Comparison of ENCODE assay signal across 8 cellular contexts in genomic region chr11:561148-562003, GRCh38. TPM values are rescaled to one million over a fixed set of nuclear protein-coding genes. Genes with fewer than 3 reads are reported as not detected.
DNase-seq lines count a peak whose midpoint lies in the region; ATAC-seq and TF ChIP-seq lines count a peak whose summit lies in the region.

No MANE protein-coding gene starts in this region.

- TF ChIP-seq POLR2A in right lobe of liver (IDR thresholded peaks at IDR 0.05) = peak; percentile 81

- H3K9me3 Mint-ChIP-seq in activated naive CD4-positive, alpha-beta T cell treated with anti-CD3 and anti-CD28 coated beads for 36 hours = no peaks in the 10 kb centered on the region
- H3K9me3 Mint-ChIP-seq in type B pancreatic cell = no peaks in the 10 kb centered on the region

- peaks cover 3% of the 10 kb centered on the region for H3K36me3 Mint-ChIP-seq in activated naive CD4-positive, alpha-beta T cell treated with anti-CD3 and anti-CD28 coated beads for 36 hours (ENCODE audit: low read depth)
- H3K36me3 Mint-ChIP-seq in type B pancreatic cell = no peaks in the 10 kb centered on the region

- H3K9me3 ChIP-seq in right lobe of liver = no peaks in the 10 kb centered on the region

- peaks cover 12% of the 10 kb centered on the region for H3K4me1 Mint-ChIP-seq in activated naive CD4-positive, alpha-beta T cell treated with anti-CD3 and anti-CD28 coated beads for 36 hours (ENCODE audit: low read depth)
- H3K4me1 Mint-ChIP-seq in type B pancreatic cell (ENCODE audit: unreplicated experiment) = peaks cover 5% of the 10 kb centered on the region

- peak; percentile 11 for ATAC-seq in HG02763 (IDR thresholded peaks at IDR 0.05; ENCODE audit: unreplicated experiment)
- peak; percentile 55 to 63 (median 62) for ATAC-seq in right lobe of liver

- H3K27me3 Mint-ChIP-seq in activated naive CD4-positive, alpha-beta T cell treated with anti-CD3 and anti-CD28 coated beads for 36 hours (ENCODE audit: low read depth) = peaks cover 2% of the 10 kb centered on the region
- peaks cover 16% of the 10 kb centered on the region for H3K27me3 Mint-ChIP-seq in type B pancreatic cell

- H3K36me3 ChIP-seq in brain microvascular endothelial cell (replicated peaks) (no peaks in the 10 kb centered on the region), right lobe of liver (peaks cover 0 to 6% (median 2%) of the 10 kb centered on the region in 4 donors)

- intact Hi-C loops in activated naive CD4-positive, alpha-beta T cell treated with anti-CD3 and anti-CD28 coated beads for 36 hours (cut with micrococcal nuclease) = loop anchor here (2.0 to 5.0 kb wide), 4 partner anchors 51 to 236 kb away; partner anchors contain the start of genes DEAF1, RNH1, SLC25A22 and TMEM80
- intact Hi-C loops in right lobe of liver (cut with DNase I) = no loop called here

- no peak overlapping the region for H3K27ac Mint-ChIP-seq in activated naive CD4-positive, alpha-beta T cell treated with anti-CD3 and anti-CD28 coated beads for 36 hours
- peak overlapping the region; percentile 94 for H3K27ac Mint-ChIP-seq in type B pancreatic cell

- H3K27me3 ChIP-seq in brain microvascular endothelial cell (replicated peaks) = peaks cover 19% of the 10 kb centered on the region
- no peaks in the 10 kb centered on the region for H3K27me3 ChIP-seq in right lobe of liver

- peaks cover 0 to 21% (median 8%) of the 10 kb centered on the region in 4 donors for H3K4me1 ChIP-seq in right lobe of liver

- in situ Hi-C loops in brain microvascular endothelial cell (cut with HindIII; ENCODE audit: low pct_ligation_motif_present, low sequenced_read_pairs) = no loop called here

- H3K4me3 Mint-ChIP-seq in activated naive CD4-positive, alpha-beta T cell treated with anti-CD3 and anti-CD28 coated beads for 36 hours = peak overlapping the region; percentile 84
- peak overlapping the region; percentile 93 for H3K4me3 Mint-ChIP-seq in type B pancreatic cell

- 0% methylated on average over 1 of the region's 67 CpGs for WGBS in right lobe of liver (ENCODE audit: insufficient coverage, low coverage, low lambda C conversion rate, missing lambda C conversion rate)

- no peak for TF ChIP-seq CTCF in brain microvascular endothelial cell (IDR thresholded peaks at IDR 0.05; ENCODE audit: low read depth, low read length, missing control alignments)
- TF ChIP-seq CTCF in right lobe of liver (IDR thresholded peaks at IDR 0.05) = no peak
- TF ChIP-seq CTCF in type B pancreatic cell (conservative IDR thresholded peaks at IDR 0.05) = no peak

- H3K4me3 ChIP-seq in brain microvascular endothelial cell (ENCODE audit: low read depth, low read length) = peak overlapping the region; percentile 54
- peak overlapping the region; percentile 83 to 100 (median 84) for H3K4me3 ChIP-seq in right lobe of liver

- CTCF ChIA-PET in activated naive CD4-positive, alpha-beta T cell treated with anti-CD3 and anti-CD28 coated beads for 36 hours (lab: Charles Lee) = no interaction called here

- DNase-seq in activated naive CD4-positive, alpha-beta T cell treated with anti-CD3 and anti-CD28 coated beads for 36 hours = no peak
- DNase-seq in activated naive CD4-positive, alpha-beta T cell treated with anti-CD3 and anti-CD28 coated beads, Interleukin-2, amount 50 U/mL, for 16 hours = no peak
- DNase-seq in NCI-H2029 treated with DMSO at 0.1 percent for 48 hours (lab: John Stamatoyannopoulos, UW) = peak; percentile 5
- DNase-seq in brain microvascular endothelial cell = no peak
- DNase-seq in right lobe of liver = peak; percentile 84 to 90 (median 85)
- no peak for DNase-seq in type B pancreatic cell (ENCODE audit: extremely low spot score, unreplicated experiment)
- DNase-seq in activated CD4-positive, alpha-beta T cell treated with anti-CD3 and anti-CD28 coated beads for 4 hours = no peak

- no peak overlapping the region for H3K27ac ChIP-seq in brain microvascular endothelial cell
- H3K27ac ChIP-seq in right lobe of liver = peak overlapping the region in 2 of 3 donors; percentile 62 to 77

RNA-seq across cellular contexts. Expression of gene RASSF7, which starts 0.6 kb away (rescaled TPM):
- total RNA-seq in activated naive CD4-positive, alpha-beta T cell treated with anti-CD3 and anti-CD28 coated beads for 36 hours = 1 to 10 TPM; 8.3 to 9.9 TPM
- 10 to 100 TPM; 20.5 to 61.1 (median 39.5) TPM for total RNA-seq in right lobe of liver
- total RNA-seq in type B pancreatic cell (ENCODE audit: low replicate concordance) = 35.7 and 75.8 TPM in 2 replicates

RNA-seq across cellular contexts. Expression of gene LMNTD2, which starts 0.8 kb away (rescaled TPM):
- 1 to 10 TPM; 4.5 to 5.2 TPM for total RNA-seq in activated naive CD4-positive, alpha-beta T cell treated with anti-CD3 and anti-CD28 coated beads for 36 hours
- 10 to 100 TPM in 1 of 6 experiments, 1 to 10 TPM in 5; 4.7 to 14.7 (median 7.9) TPM for total RNA-seq in right lobe of liver
- total RNA-seq in type B pancreatic cell (ENCODE audit: low replicate concordance) = 6.7 and 7.2 TPM in 2 replicates

RNA-seq across cellular contexts. Expression of gene PHRF1, which starts 14.9 kb away (rescaled TPM):
- total RNA-seq in activated naive CD4-positive, alpha-beta T cell treated with anti-CD3 and anti-CD28 coated beads for 36 hours = 10 to 100 TPM; 25.6 to 26.1 TPM
- 10 to 100 TPM; 15.4 to 21.9 (median 20.3) TPM for total RNA-seq in right lobe of liver
- total RNA-seq in type B pancreatic cell (ENCODE audit: low replicate concordance) = 38.7 and 40.8 TPM in 2 replicates

RNA-seq across cellular contexts. Expression of gene LRRC56, which starts 24.0 kb away (rescaled TPM):
- 1 to 10 TPM; 1.0 to 1.3 TPM for total RNA-seq in activated naive CD4-positive, alpha-beta T cell treated with anti-CD3 and anti-CD28 coated beads for 36 hours
- total RNA-seq in right lobe of liver (1 to 10 TPM in 1 of 6 experiments, under 1 TPM in 4, not detected in 1; 0.12 to 1.1 (median 0.71) TPM), type B pancreatic cell (ENCODE audit: low replicate concordance) (1.7 and 1.8 TPM in 2 replicates)

RNA-seq across cellular contexts. Expression of gene HRAS, which starts 26.0 kb away (rescaled TPM):
- total RNA-seq in activated naive CD4-positive, alpha-beta T cell treated with anti-CD3 and anti-CD28 coated beads for 36 hours = 10 to 100 TPM; 22.0 to 25.8 TPM
- 10 to 100 TPM in 5 of 6 experiments, 1 to 10 TPM in 1; 7.6 to 20.9 (median 14.8) TPM for total RNA-seq in right lobe of liver
- 54.6 and 63.1 TPM in 2 replicates for total RNA-seq in type B pancreatic cell (ENCODE audit: low replicate concordance)

Comparison
In these comparisons a context has a peak if more than half of its experiments do, and no peak if none do; other contexts are left out.
1. DNase-seq: peak in NCI-H2029 treated with DMSO at 0.1 percent for 48 hours (single experiment) and right lobe of liver (3 of 3); none in activated naive CD4-positive, alpha-beta T cell treated with anti-CD3 and anti-CD28 coated beads for 36 hours (single experiment), activated naive CD4-positive, alpha-beta T cell treated with anti-CD3 and anti-CD28 coated beads, Interleukin-2, amount 50 U/mL, for 16 hours (single experiment), brain microvascular endothelial cell (single experiment), type B pancreatic cell (single experiment) and activated CD4-positive, alpha-beta T cell treated with anti-CD3 and anti-CD28 coated beads for 4 hours (0 of 2).